Comparison of ENCODE assay signal across 1 cellular context in the genomic region with DNA sequence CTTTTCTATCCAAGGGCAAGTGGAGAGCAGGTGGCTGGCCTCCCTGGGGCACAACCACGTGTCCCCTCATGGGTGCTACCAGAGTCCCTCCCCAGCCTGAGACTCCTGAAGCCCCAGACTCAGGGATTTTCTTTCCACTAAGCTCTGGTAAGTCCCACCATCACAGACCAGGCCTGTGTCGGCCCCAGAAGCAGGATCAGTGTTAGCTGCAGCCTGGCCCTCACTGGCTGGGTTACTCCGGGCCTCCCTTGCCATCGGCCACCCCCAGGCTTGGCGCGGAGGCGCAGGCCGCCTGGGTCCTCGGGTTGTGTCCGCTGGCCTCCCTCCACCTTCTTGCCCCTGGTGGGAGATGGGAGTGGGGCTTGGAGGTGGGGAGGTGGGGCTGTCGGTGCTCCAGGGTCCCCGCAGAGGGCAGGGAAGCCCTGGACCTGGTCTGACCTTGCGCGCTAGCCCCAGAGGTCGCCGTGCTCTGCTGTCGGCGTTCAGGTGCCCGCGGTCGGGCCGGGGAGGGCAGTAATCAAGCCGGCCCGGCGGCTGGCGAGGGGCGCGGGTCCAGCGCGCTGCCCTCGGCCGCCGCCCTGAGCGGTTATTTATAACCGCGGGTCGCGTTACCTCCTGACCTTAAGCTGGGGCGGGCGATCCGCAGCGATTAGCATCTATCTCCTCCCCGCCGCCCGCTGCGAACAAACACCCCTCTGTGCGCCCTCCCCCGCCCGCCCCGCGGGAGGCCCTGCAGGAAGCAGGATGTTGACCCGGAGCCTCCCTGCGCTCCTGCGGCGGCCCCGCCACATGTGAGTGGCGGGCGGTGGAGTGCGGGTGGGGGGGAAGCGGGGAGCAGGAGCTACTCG.
TF ChIP-seq lines count a peak whose summit lies in the region.

No MANE protein-coding gene starts in this region.

TF ChIP-seq in HEK293, 187 proteins besides CTCF, POLR2A, EP300 and RAD21 (continued from another document and continues in another):
- TF ChIP-seq, protein P1, sequence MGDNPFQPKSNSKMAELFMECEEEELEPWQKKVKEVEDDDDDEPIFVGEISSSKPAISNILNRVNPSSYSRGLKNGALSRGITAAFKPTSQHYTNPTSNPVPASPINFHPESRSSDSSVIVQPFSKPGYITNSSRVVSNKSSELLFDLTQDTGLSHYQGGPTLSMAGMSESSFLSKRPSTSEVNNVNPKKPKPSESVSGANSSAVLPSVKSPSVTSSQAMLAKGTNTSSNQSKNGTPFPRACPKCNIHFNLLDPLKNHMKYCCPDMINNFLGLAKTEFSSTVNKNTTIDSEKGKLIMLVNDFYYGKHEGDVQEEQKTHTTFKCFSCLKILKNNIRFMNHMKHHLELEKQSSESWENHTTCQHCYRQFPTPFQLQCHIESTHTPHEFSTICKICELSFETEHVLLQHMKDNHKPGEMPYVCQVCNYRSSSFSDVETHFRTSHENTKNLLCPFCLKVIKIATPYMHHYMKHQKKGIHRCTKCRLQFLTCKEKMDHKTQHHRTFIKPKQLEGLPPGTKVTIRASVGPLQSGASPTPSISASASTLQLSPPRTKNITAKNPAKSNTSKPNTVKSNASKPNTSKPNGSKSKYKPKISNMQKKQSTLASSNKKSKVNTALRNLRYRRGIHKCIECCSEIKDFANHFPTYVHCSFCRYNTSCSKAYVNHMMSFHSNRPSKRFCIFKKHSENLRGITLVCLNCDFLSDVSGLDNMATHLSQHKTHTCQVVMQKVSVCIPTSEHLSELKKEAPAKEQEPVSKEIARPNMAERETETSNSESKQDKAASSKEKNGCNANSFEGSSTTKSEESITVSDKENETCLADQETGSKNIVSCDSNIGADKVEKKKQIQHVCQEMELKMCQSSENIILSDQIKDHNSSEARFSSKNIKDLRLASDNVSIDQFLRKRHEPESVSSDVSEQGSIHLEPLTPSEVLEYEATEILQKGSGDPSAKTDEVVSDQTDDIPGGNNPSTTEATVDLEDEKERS (tag by site-specific recombination; IDR thresholded peaks at IDR 0.05) = no peak
- 0 out of 2 replicates have a peak, but pooled peaks have one; percentile 25 for TF ChIP-seq ZNF394 (tag by site-specific recombination; IDR thresholded peaks at IDR 0.05; ENCODE audit: borderline replicate concordance)
- TF ChIP-seq ZBTB17 (tag by site-specific recombination; IDR thresholded peaks at IDR 0.05) = 0 out of 2 replicates have a peak, but pooled peaks have one; percentile 9
- peak; percentile 72; the same call in 1 of the 2 replicates for TF ChIP-seq ZNF561 (tag by site-specific recombination; IDR thresholded peaks at IDR 0.05; ENCODE audit: borderline replicate concordance)
- TF ChIP-seq ZFP69B (tag by site-specific recombination; IDR thresholded peaks at IDR 0.05) = no peak
- 0 out of 2 replicates have a peak, but pooled peaks have one; percentile 43 for TF ChIP-seq ZNF121 (tag by site-specific recombination; IDR thresholded peaks at IDR 0.05)
- peak; percentile 51 for TF ChIP-seq GLIS2 (tag by site-specific recombination; IDR thresholded peaks at IDR 0.05)
- TF ChIP-seq, protein P2, sequence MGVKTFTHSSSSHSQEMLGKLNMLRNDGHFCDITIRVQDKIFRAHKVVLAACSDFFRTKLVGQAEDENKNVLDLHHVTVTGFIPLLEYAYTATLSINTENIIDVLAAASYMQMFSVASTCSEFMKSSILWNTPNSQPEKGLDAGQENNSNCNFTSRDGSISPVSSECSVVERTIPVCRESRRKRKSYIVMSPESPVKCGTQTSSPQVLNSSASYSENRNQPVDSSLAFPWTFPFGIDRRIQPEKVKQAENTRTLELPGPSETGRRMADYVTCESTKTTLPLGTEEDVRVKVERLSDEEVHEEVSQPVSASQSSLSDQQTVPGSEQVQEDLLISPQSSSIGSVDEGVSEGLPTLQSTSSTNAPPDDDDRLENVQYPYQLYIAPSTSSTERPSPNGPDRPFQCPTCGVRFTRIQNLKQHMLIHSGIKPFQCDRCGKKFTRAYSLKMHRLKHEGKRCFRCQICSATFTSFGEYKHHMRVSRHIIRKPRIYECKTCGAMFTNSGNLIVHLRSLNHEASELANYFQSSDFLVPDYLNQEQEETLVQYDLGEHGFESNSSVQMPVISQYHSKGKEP (tag by site-specific recombination; IDR thresholded peaks at IDR 0.05) = peak; percentile 37; the same call in 1 of the 2 replicates
- TF ChIP-seq, protein P3, sequence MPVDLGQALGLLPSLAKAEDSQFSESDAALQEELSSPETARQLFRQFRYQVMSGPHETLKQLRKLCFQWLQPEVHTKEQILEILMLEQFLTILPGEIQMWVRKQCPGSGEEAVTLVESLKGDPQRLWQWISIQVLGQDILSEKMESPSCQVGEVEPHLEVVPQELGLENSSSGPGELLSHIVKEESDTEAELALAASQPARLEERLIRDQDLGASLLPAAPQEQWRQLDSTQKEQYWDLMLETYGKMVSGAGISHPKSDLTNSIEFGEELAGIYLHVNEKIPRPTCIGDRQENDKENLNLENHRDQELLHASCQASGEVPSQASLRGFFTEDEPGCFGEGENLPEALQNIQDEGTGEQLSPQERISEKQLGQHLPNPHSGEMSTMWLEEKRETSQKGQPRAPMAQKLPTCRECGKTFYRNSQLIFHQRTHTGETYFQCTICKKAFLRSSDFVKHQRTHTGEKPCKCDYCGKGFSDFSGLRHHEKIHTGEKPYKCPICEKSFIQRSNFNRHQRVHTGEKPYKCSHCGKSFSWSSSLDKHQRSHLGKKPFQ (tag by site-specific recombination; IDR thresholded peaks at IDR 0.05) = peak; percentile 46; the same call in 1 of the 2 replicates
- no peak for TF ChIP-seq ZNF354C (tag by site-specific recombination; IDR thresholded peaks at IDR 0.05; ENCODE audit: borderline replicate concordance, low read depth)
- TF ChIP-seq, protein P4, sequence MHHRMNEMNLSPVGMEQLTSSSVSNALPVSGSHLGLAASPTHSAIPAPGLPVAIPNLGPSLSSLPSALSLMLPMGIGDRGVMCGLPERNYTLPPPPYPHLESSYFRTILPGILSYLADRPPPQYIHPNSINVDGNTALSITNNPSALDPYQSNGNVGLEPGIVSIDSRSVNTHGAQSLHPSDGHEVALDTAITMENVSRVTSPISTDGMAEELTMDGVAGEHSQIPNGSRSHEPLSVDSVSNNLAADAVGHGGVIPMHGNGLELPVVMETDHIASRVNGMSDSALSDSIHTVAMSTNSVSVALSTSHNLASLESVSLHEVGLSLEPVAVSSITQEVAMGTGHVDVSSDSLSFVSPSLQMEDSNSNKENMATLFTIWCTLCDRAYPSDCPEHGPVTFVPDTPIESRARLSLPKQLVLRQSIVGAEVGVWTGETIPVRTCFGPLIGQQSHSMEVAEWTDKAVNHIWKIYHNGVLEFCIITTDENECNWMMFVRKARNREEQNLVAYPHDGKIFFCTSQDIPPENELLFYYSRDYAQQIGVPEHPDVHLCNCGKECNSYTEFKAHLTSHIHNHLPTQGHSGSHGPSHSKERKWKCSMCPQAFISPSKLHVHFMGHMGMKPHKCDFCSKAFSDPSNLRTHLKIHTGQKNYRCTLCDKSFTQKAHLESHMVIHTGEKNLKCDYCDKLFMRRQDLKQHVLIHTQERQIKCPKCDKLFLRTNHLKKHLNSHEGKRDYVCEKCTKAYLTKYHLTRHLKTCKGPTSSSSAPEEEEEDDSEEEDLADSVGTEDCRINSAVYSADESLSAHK (tag by site-specific recombination; IDR thresholded peaks at IDR 0.05) = 0 out of 2 replicates have a peak, but pooled peaks have one; percentile 12
- TF ChIP-seq, protein P5, sequence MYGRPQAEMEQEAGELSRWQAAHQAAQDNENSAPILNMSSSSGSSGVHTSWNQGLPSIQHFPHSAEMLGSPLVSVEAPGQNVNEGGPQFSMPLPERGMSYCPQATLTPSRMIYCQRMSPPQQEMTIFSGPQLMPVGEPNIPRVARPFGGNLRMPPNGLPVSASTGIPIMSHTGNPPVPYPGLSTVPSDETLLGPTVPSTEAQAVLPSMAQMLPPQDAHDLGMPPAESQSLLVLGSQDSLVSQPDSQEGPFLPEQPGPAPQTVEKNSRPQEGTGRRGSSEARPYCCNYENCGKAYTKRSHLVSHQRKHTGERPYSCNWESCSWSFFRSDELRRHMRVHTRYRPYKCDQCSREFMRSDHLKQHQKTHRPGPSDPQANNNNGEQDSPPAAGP (tag by site-specific recombination; IDR thresholded peaks at IDR 0.05) = peak; percentile 86
- TF ChIP-seq OSR2 (tag by site-specific recombination; IDR thresholded peaks at IDR 0.05) = peak; percentile 74
- TF ChIP-seq ZBTB20 (tag by site-specific recombination; IDR thresholded peaks at IDR 0.05) = peak; percentile 46
- TF ChIP-seq HOXA7 (CRISPR knock-in tag; IDR thresholded peaks at IDR 0.05; ENCODE audit: borderline replicate concordance) = no peak
- peak; percentile 75 for TF ChIP-seq SP7 (tag by site-specific recombination; IDR thresholded peaks at IDR 0.05)
- no peak for TF ChIP-seq ZBTB21 (tag by site-specific recombination; IDR thresholded peaks at IDR 0.05)
- TF ChIP-seq, protein P6, sequence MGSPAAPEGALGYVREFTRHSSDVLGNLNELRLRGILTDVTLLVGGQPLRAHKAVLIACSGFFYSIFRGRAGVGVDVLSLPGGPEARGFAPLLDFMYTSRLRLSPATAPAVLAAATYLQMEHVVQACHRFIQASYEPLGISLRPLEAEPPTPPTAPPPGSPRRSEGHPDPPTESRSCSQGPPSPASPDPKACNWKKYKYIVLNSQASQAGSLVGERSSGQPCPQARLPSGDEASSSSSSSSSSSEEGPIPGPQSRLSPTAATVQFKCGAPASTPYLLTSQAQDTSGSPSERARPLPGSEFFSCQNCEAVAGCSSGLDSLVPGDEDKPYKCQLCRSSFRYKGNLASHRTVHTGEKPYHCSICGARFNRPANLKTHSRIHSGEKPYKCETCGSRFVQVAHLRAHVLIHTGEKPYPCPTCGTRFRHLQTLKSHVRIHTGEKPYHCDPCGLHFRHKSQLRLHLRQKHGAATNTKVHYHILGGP (tag by site-specific recombination; IDR thresholded peaks at IDR 0.05) = no peak
- peak; percentile 91 for TF ChIP-seq ZNF423 (tag by site-specific recombination; IDR thresholded peaks at IDR 0.05)
- TF ChIP-seq GLIS1 (tag by site-specific recombination; IDR thresholded peaks at IDR 0.05) = peak; percentile 97
- TF ChIP-seq, protein P7, sequence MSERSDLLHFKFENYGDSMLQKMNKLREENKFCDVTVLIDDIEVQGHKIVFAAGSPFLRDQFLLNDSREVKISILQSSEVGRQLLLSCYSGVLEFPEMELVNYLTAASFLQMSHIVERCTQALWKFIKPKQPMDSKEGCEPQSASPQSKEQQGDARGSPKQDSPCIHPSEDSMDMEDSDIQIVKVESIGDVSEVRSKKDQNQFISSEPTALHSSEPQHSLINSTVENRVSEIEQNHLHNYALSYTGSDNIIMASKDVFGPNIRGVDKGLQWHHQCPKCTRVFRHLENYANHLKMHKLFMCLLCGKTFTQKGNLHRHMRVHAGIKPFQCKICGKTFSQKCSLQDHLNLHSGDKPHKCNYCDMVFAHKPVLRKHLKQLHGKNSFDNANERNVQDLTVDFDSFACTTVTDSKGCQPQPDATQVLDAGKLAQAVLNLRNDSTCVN (tag by site-specific recombination; optimal IDR thresholded peaks at IDR 0.05) = peak; percentile 61
- peak; percentile 33; the same call in 1 of the 2 replicates for TF ChIP-seq ZNF341 (tag by site-specific recombination; IDR thresholded peaks at IDR 0.05; ENCODE audit: low read depth)
- TF ChIP-seq TCF7L2 (IDR thresholded peaks at IDR 0.05; ENCODE audit: borderline replicate concordance, low read depth, low read length) = peak; percentile 62; the same call in 1 of the 2 replicates
- peak; percentile 60; the same call in 1 of the 2 replicates for TF ChIP-seq ZNF335 (tag by site-specific recombination; conservative IDR thresholded peaks at IDR 0.05)
- no peak for TF ChIP-seq ZNF48 (tag by site-specific recombination; IDR thresholded peaks at IDR 0.05)
- peak; percentile 20; the same call in 1 of the 2 replicates for TF ChIP-seq FEZF1 (tag by site-specific recombination; IDR thresholded peaks at IDR 0.05)
- TF ChIP-seq ZNF140 (tag by site-specific recombination; IDR thresholded peaks at IDR 0.05) = no peak
- peak; percentile 74 for TF ChIP-seq EGR2 (tag by site-specific recombination; IDR thresholded peaks at IDR 0.05; ENCODE audit: low read depth)
- TF ChIP-seq ZNF664 (tag by site-specific recombination; IDR thresholded peaks at IDR 0.05) = no peak
- TF ChIP-seq, protein P8, sequence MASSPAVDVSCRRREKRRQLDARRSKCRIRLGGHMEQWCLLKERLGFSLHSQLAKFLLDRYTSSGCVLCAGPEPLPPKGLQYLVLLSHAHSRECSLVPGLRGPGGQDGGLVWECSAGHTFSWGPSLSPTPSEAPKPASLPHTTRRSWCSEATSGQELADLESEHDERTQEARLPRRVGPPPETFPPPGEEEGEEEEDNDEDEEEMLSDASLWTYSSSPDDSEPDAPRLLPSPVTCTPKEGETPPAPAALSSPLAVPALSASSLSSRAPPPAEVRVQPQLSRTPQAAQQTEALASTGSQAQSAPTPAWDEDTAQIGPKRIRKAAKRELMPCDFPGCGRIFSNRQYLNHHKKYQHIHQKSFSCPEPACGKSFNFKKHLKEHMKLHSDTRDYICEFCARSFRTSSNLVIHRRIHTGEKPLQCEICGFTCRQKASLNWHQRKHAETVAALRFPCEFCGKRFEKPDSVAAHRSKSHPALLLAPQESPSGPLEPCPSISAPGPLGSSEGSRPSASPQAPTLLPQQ (tag by site-specific recombination; IDR thresholded peaks at IDR 0.05) = peak; percentile 36; the same call in 1 of the 2 replicates
- no peak for TF ChIP-seq ZNF510 (tag by site-specific recombination; IDR thresholded peaks at IDR 0.05; ENCODE audit: insufficient replicate concordance)
- TF ChIP-seq IKZF3 (tag by site-specific recombination; IDR thresholded peaks at IDR 0.05) = peak; percentile 92
- TF ChIP-seq, protein P9, sequence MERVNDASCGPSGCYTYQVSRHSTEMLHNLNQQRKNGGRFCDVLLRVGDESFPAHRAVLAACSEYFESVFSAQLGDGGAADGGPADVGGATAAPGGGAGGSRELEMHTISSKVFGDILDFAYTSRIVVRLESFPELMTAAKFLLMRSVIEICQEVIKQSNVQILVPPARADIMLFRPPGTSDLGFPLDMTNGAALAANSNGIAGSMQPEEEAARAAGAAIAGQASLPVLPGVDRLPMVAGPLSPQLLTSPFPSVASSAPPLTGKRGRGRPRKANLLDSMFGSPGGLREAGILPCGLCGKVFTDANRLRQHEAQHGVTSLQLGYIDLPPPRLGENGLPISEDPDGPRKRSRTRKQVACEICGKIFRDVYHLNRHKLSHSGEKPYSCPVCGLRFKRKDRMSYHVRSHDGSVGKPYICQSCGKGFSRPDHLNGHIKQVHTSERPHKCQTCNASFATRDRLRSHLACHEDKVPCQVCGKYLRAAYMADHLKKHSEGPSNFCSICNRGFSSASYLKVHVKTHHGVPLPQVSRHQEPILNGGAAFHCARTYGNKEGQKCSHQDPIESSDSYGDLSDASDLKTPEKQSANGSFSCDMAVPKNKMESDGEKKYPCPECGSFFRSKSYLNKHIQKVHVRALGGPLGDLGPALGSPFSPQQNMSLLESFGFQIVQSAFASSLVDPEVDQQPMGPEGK (tag by site-specific recombination; IDR thresholded peaks at IDR 0.05) = peak; percentile 63
- TF ChIP-seq ZFHX2 (tag by site-specific recombination; conservative IDR thresholded peaks at IDR 0.05) = peak; percentile 69
- peak; percentile 58 for TF ChIP-seq ZBTB8A (tag by site-specific recombination; IDR thresholded peaks at IDR 0.05)
- no peak for TF ChIP-seq ZNF670 (tag by site-specific recombination; IDR thresholded peaks at IDR 0.05; ENCODE audit: low read depth)
- TF ChIP-seq ZNF2 (tag by site-specific recombination; IDR thresholded peaks at IDR 0.05) = 0 out of 2 replicates have a peak, but pooled peaks have one; percentile 43
- peak; percentile 74 for TF ChIP-seq SP2 (tag by site-specific recombination; IDR thresholded peaks at IDR 0.05)
